Comparison of ENCODE assay signal across 8 cellular contexts in genomic region chr2:9703085-9703641, GRCh38.
A peak's percentile ranks its signal among the peaks of the same experiment; 100 is the strongest.
DNase-seq lines count a peak whose midpoint lies in the region; ATAC-seq and TF ChIP-seq lines count a peak whose summit lies in the region.

No MANE protein-coding gene starts in this region.

- H2AFZ ChIP-seq in fibroblast of lung (ENCODE audit: low read length), result no peak overlapping the region

- H3K9ac ChIP-seq in fibroblast of lung (ENCODE audit: insufficient read depth, low read length), result no peak overlapping the region

- CTCF ChIA-PET in Calu3 (lab: Charles Lee), result interaction anchor here (0.6 to 1.4 kb wide), 2 partner anchors 10 to 1593 kb away, joined by 4 to 5 read pairs; no protein-coding TSS in a partner anchor

- H3K27ac ChIP-seq in fibroblast of lung (ENCODE audit: insufficient read depth, low read length), result peak overlapping the region; percentile 86

- no peak overlapping the region for H3K4me3 Mint-ChIP-seq in Calu3 (ENCODE audit: low read depth, unreplicated experiment)

- no peaks in the 10 kb centered on the region for H3K79me2 ChIP-seq in fibroblast of lung (ENCODE audit: control insufficient read depth, insufficient read depth, low read length)

- BruUV-seq in Calu3 (replicated peaks; lab: Mats Ljungman, UMichigan), result no TSS peak

- no peaks in the 10 kb centered on the region for H3K27me3 ChIP-seq in fibroblast of lung (ENCODE audit: control insufficient read depth, insufficient read depth, low read length)

- no peaks in the 10 kb centered on the region for H3K4me1 Mint-ChIP-seq in Calu3 (ENCODE audit: low read depth, unreplicated experiment)

- H3K36me3 Mint-ChIP-seq in Calu3 (ENCODE audit: insufficient read depth, unreplicated experiment), result no peaks in the 10 kb centered on the region

- intact Hi-C loops in Calu3 (cut with micrococcal nuclease; ENCODE audit: unreplicated experiment), result no loop called here

- ATAC-seq in GM21576 (IDR thresholded peaks at IDR 0.05; ENCODE audit: unreplicated experiment), result no peak

- H3K9me3 Mint-ChIP-seq in Calu3 (ENCODE audit: low read depth, unreplicated experiment), result peaks cover 5% of the 10 kb centered on the region

- H3K36me3 ChIP-seq in fibroblast of lung (ENCODE audit: control insufficient read depth, insufficient read depth, low read length), result no peaks in the 10 kb centered on the region

- H3K27ac Mint-ChIP-seq in Calu3 (ENCODE audit: unreplicated experiment), result peak overlapping the region; percentile 37

- H3K4me1 ChIP-seq in fibroblast of lung (ENCODE audit: control insufficient read depth, extremely low read depth, insufficient read depth, low read length), result peaks cover 17% of the 10 kb centered on the region

- H3K4me2 ChIP-seq in fibroblast of lung (ENCODE audit: extremely low read depth, insufficient read depth, low read length), result peak overlapping the region; percentile 85

- H3K27me3 Mint-ChIP-seq in Calu3 (ENCODE audit: unreplicated experiment), result no peaks in the 10 kb centered on the region

- no peaks in the 10 kb centered on the region for H3K9me3 ChIP-seq in fibroblast of lung (ENCODE audit: control insufficient read depth, insufficient read depth, low read depth, low read length)

- TF ChIP-seq CTCF in Calu3 (IDR thresholded peaks at IDR 0.05; ENCODE audit: unreplicated experiment) (no peak), fibroblast of lung (conservative IDR thresholded peaks at IDR 0.05 in 1 of 2, IDR thresholded peaks at IDR 0.05 in 1 of 2; ENCODE audit: low read depth in 1 of 2, low read length in 2 of 2) (no peak), GM20000 (IDR thresholded peaks at IDR 0.05; ENCODE audit: extremely low read depth, missing control alignments) (no peak)

- DNase-seq in Calu3 (peak; percentile 8), NCI-H2171 treated with DMSO at 0.1 percent for 48 hours (lab: John Stamatoyannopoulos, UW) (peak; percentile 90), activated T-cell treated with anti-CD3 and anti-CD28 coated beads for 1 hour (ENCODE audit: low read depth) (peak; percentile 56), fibroblast of lung (ENCODE audit: low read depth in 2 of 2) (peak; percentile 76 to 96), cerebellum (ENCODE audit: low spot score) (no peak), GM20000 (ENCODE audit: low spot score) (no peak)
- DNase-seq in stimulated activated CD4-positive, alpha-beta T cell treated with anti-CD3 and anti-CD28 coated beads, Interleukin-12 subunit alpha, Interleukin-12 subunit beta, amount 100 ng/mL, for 48 hours (ENCODE audit: low read depth in 2 of 3, low spot score in 1 of 3), result peak; percentile 63 to 73 (median 68)

- H3K4me3 ChIP-seq in fibroblast of lung (replicated peaks in 1 of 4; ENCODE audit: control extremely low read depth in 1 of 4, insufficient read depth in 1 of 4, low read depth in 3 of 4, low read length in 4 of 4), result no peak overlapping the region

- H4K20me1 ChIP-seq in fibroblast of lung (ENCODE audit: control insufficient read depth, extremely low read depth, insufficient read depth, low read length), result no peaks in the 10 kb centered on the region

Comparison
In these comparisons a context has a peak if more than half of its experiments do, and no peak if none do; other contexts are left out.
1. DNase-seq: peak in Calu3 (single experiment), NCI-H2171 treated with DMSO at 0.1 percent for 48 hours (single experiment), activated T-cell treated with anti-CD3 and anti-CD28 coated beads for 1 hour (single experiment), fibroblast of lung (2 of 2) and stimulated activated CD4-positive, alpha-beta T cell treated with anti-CD3 and anti-CD28 coated beads, Interleukin-12 subunit alpha, Interleukin-12 subunit beta, amount 100 ng/mL, for 48 hours (3 of 3); none in cerebellum (single experiment) and GM20000 (single experiment).